In genomic region chr3:143119009-143119914, GRCh38 we compare ENCODE assay signal across 8 cellular contexts. TPM values are rescaled to one million over a fixed set of nuclear protein-coding genes. Genes with fewer than 3 reads are reported as not detected.
DNase-seq lines count a peak whose midpoint lies in the region; ATAC-seq and TF ChIP-seq lines count a peak whose summit lies in the region.

TSS of gene CHST2 (plus strand) at chr3:143119771. CDS start at chr3:143120817, 1,046 bp downstream.

- H3K4me3 Mint-ChIP-seq in activated CD8-positive, alpha-beta T cell treated with anti-CD3 and anti-CD28 coated beads, Interleukin-2, amount 10 ng/mL, durations not matched to agents 7 days and 5 days: peak within 1 kb of the TSS; percentile 85

- peak within 1 kb of the TSS; percentile 99 for H4K8ac ChIP-seq in mesenchymal stem cell (ENCODE audit: low read length)

- H2BK120ac ChIP-seq in mesenchymal stem cell (ENCODE audit: low read depth, low read length): peak within 1 kb of the TSS; percentile 82

- H3K9me3 ChIP-seq in endocrine pancreas (ENCODE audit: control insufficient read depth, low read length) (no peaks in the 10 kb centered on the region), mesenchymal stem cell (ENCODE audit: control insufficient read depth, low read length) (no peaks in the 10 kb centered on the region)

- TF ChIP-seq CTCF in AG09309 (IDR thresholded peaks at IDR 0.05; ENCODE audit: control insufficient read depth, insufficient read depth, low read depth, low read length, missing control alignments): no peak

- H3K4me1 ChIP-seq in endocrine pancreas (ENCODE audit: control insufficient read depth, insufficient read depth, low read length) (peaks cover 2% of the 10 kb centered on the region), mesenchymal stem cell (ENCODE audit: control insufficient read depth, insufficient read depth, low read depth, low read length) (peaks cover 19% of the 10 kb centered on the region)

- POLR2A ChIA-PET in activated CD8-positive, alpha-beta T cell treated with anti-CD3 and anti-CD28 coated beads, Interleukin-2, amount 10 ng/mL, durations not matched to agents 7 days and 5 days (lab: Charles Lee): interaction anchor here (0.7 to 1.7 kb wide), 2 partner anchors 52 to 117 kb away, joined by 4 to 5 read pairs; partner anchors contain the start of gene U2SURP

- H2BK5ac ChIP-seq in mesenchymal stem cell (ENCODE audit: low read depth, low read length, poor library complexity, severe bottlenecking): peak within 1 kb of the TSS; percentile 94

- peak within 1 kb of the TSS; percentile 96 to 99 for H3K14ac ChIP-seq in mesenchymal stem cell (ENCODE audit: low read length in 2 of 2)

- H3K4me3 ChIP-seq in AG09309 (ENCODE audit: control insufficient read depth, low read depth, low read length): peak within 1 kb of the TSS; percentile 79
- H3K4me3 ChIP-seq in endocrine pancreas (ENCODE audit: control insufficient read depth, insufficient read depth, low read length): peak within 1 kb of the TSS; percentile 7
- H3K4me3 ChIP-seq in mesenchymal stem cell (ENCODE audit: insufficient read depth in 1 of 2, low read depth in 1 of 2, low read length in 2 of 2): peak within 1 kb of the TSS; percentile 96 to 98

- peaks cover 3% of the 10 kb centered on the region for H3K36me3 Mint-ChIP-seq in activated CD8-positive, alpha-beta T cell treated with anti-CD3 and anti-CD28 coated beads, Interleukin-2, amount 10 ng/mL, durations not matched to agents 7 days and 5 days (ENCODE audit: low read depth)

- WGBS in mesenchymal stem cell: under 1% methylated on average over 64 of the region's 102 CpGs

- H3K36me3 ChIP-seq in endocrine pancreas (ENCODE audit: control insufficient read depth, insufficient read depth, low read length) (no peaks in the 10 kb centered on the region), mesenchymal stem cell (ENCODE audit: control insufficient read depth in 1 of 2, insufficient read depth in 2 of 2, low read depth in 1 of 2, low read length in 2 of 2) (peaks cover 13 to 18% of the 10 kb centered on the region in 2 experiments)

- peak within 1 kb of the TSS; percentile 93 to 94 for H3K4ac ChIP-seq in mesenchymal stem cell (ENCODE audit: low read depth in 1 of 2, low read length in 2 of 2)

- peak within 1 kb of the TSS; percentile 99 for H4K91ac ChIP-seq in mesenchymal stem cell (ENCODE audit: low read length)

- H3K23ac ChIP-seq in mesenchymal stem cell (ENCODE audit: low read length in 2 of 2): peak within 1 kb of the TSS; percentile 89 to 98

- H2AK5ac ChIP-seq in mesenchymal stem cell (ENCODE audit: low read length, severe bottlenecking): no peak within 1 kb of the TSS

- H2BK12ac ChIP-seq in mesenchymal stem cell (ENCODE audit: low read length in 2 of 2): peak within 1 kb of the TSS; percentile 18 to 85

- H3K9me3 Mint-ChIP-seq in activated CD8-positive, alpha-beta T cell treated with anti-CD3 and anti-CD28 coated beads, Interleukin-2, amount 10 ng/mL, durations not matched to agents 7 days and 5 days (ENCODE audit: insufficient read depth): no peaks in the 10 kb centered on the region

- H3K4me2 ChIP-seq in mesenchymal stem cell (ENCODE audit: low read length, poor library complexity, severe bottlenecking): peak within 1 kb of the TSS; percentile 97

- H3K27me3 ChIP-seq in endocrine pancreas (ENCODE audit: control insufficient read depth, insufficient read depth, low read length) (no peaks in the 10 kb centered on the region), mesenchymal stem cell (ENCODE audit: control insufficient read depth in 1 of 2, insufficient read depth in 1 of 2, low read length in 2 of 2) (no peaks in the 10 kb centered on the region)

- H3K27me3 Mint-ChIP-seq in activated CD8-positive, alpha-beta T cell treated with anti-CD3 and anti-CD28 coated beads, Interleukin-2, amount 10 ng/mL, durations not matched to agents 7 days and 5 days (ENCODE audit: low read depth): peaks cover 10% of the 10 kb centered on the region

- peak; percentile 70 for ATAC-seq in GM18868 (IDR thresholded peaks at IDR 0.05; ENCODE audit: unreplicated experiment)
- peak; percentile 67 for ATAC-seq in HG03095 (IDR thresholded peaks at IDR 0.05; ENCODE audit: unreplicated experiment)
- peak; percentile 84 for ATAC-seq in activated CD8-positive, alpha-beta T cell treated with anti-CD3 and anti-CD28 coated beads, Interleukin-2, amount 10 ng/mL, durations not matched to agents 7 days and 5 days

- peaks cover 40% of the 10 kb centered on the region for H3K4me1 Mint-ChIP-seq in activated CD8-positive, alpha-beta T cell treated with anti-CD3 and anti-CD28 coated beads, Interleukin-2, amount 10 ng/mL, durations not matched to agents 7 days and 5 days (ENCODE audit: low read depth)

- CTCF ChIA-PET in activated CD8-positive, alpha-beta T cell treated with anti-CD3 and anti-CD28 coated beads, Interleukin-2, amount 10 ng/mL, durations not matched to agents 7 days and 5 days (lab: Charles Lee): interaction anchor here (0.7 to 3.4 kb wide), 3 partner anchors 51 to 525 kb away, joined by 3 to 23 read pairs (median 6); no protein-coding TSS in a partner anchor

- peak within 1 kb of the TSS; percentile 99 to 100 for H3K18ac ChIP-seq in mesenchymal stem cell (ENCODE audit: low read depth in 1 of 2, low read length in 2 of 2)

- H3K27ac Mint-ChIP-seq in activated CD8-positive, alpha-beta T cell treated with anti-CD3 and anti-CD28 coated beads, Interleukin-2, amount 10 ng/mL, durations not matched to agents 7 days and 5 days: peak within 1 kb of the TSS; percentile 74

- H3K79me1 ChIP-seq in mesenchymal stem cell (replicated peaks; ENCODE audit: low read length, poor library complexity, severe bottlenecking): peaks cover 20% of the 10 kb centered on the region

- H2AFZ ChIP-seq in mesenchymal stem cell (ENCODE audit: low read depth, low read length): peak within 1 kb of the TSS; percentile 78

- peak within 1 kb of the TSS; percentile 99 for H2BK15ac ChIP-seq in mesenchymal stem cell (ENCODE audit: low read depth, poor library complexity, severe bottlenecking)

- H3K27ac ChIP-seq in mesenchymal stem cell (ENCODE audit: low read length, poor library complexity, severe bottlenecking): peak within 1 kb of the TSS; percentile 94

- peak within 1 kb of the TSS; percentile 38 for H3K9ac ChIP-seq in endocrine pancreas (ENCODE audit: control insufficient read depth, insufficient read depth, low read length)
- H3K9ac ChIP-seq in mesenchymal stem cell (ENCODE audit: low read length): peak within 1 kb of the TSS; percentile 93

- DNase-seq in AG09309 (ENCODE audit: low read depth) (peak; percentile 23), NCI-H345 treated with DMSO at 0.1 percent for 48 hours (lab: John Stamatoyannopoulos, UW; ENCODE audit: unreplicated experiment) (peak; percentile 24), mesenchymal stem cell (peak; percentile 85)
- peak; percentile 79 for DNase-seq in activated CD8-positive, alpha-beta T cell treated with anti-CD3 and anti-CD28 coated beads, Interleukin-2, amount 10 ng/mL, durations not matched to agents 7 days and 5 days
- DNase-seq in stimulated activated CD8-positive, alpha-beta memory T cell treated with anti-CD3 and anti-CD28 coated beads, Interleukin-12 subunit alpha, Interleukin-12 subunit beta, amount 100 ng/mL, for 4 hours (ENCODE audit: low read depth): peak; percentile 61

RNA-seq across cellular contexts. Expression of gene CHST2, which starts in this region (rescaled TPM):
- total RNA-seq in activated CD8-positive, alpha-beta T cell treated with anti-CD3 and anti-CD28 coated beads, Interleukin-2, amount 10 ng/mL, durations not matched to agents 7 days and 5 days: 1 to 10 TPM; 2.3 to 2.4 TPM
- 42.8 TPM for polyA plus RNA-seq in mesenchymal stem cell (2013, experiment 1 of 2)
- 43.5 TPM for polyA plus RNA-seq in mesenchymal stem cell (2013, experiment 2 of 2)

Comparison
In these comparisons a context has a peak if more than half of its experiments do, and no peak if none do; other contexts are left out.
1. Peak in every context shown above with its lines: DNase-seq, ATAC-seq, H3K4me3 ChIP-seq and H3K27ac ChIP-seq.
2. DNase-seq: peak in every context shown above with its lines; median percentile 85 in mesenchymal stem cell; 79 in activated CD8-positive, alpha-beta T cell treated with anti-CD3 and anti-CD28 coated beads, Interleukin-2, amount 10 ng/mL, durations not matched to agents 7 days and 5 days; 61 in stimulated activated CD8-positive, alpha-beta memory T cell treated with anti-CD3 and anti-CD28 coated beads, Interleukin-12 subunit alpha, Interleukin-12 subunit beta, amount 100 ng/mL, for 4 hours; 24 in NCI-H345 treated with DMSO at 0.1 percent for 48 hours; 23 in AG09309.
3. H3K4me3 ChIP-seq: peak in every context shown above with its lines; median percentile 97 in mesenchymal stem cell; 79 in AG09309; 7 in endocrine pancreas.